Comparison of ENCODE assay signal across 2 cellular contexts in genomic region chr17:36190008-36190407, GRCh38.
TF ChIP-seq lines count a peak whose summit lies in the region.

No MANE protein-coding gene starts in this region.

TF ChIP-seq in IMR-90, 13 proteins besides CTCF, POLR2A, EP300 and RAD21:
- peak; percentile 76 for TF ChIP-seq MAFK (IDR thresholded peaks at IDR 0.05; ENCODE audit: low read depth, low read length)

TF ChIP-seq in K562, 482 proteins besides CTCF, POLR2A, EP300 and RAD21:
- peak; percentile 15; the same call in 1 of the 2 replicates for TF ChIP-seq ZNF316 (IDR thresholded peaks at IDR 0.05)
